Comparison of ENCODE assay signal across 8 cellular contexts in the genomic region with DNA sequence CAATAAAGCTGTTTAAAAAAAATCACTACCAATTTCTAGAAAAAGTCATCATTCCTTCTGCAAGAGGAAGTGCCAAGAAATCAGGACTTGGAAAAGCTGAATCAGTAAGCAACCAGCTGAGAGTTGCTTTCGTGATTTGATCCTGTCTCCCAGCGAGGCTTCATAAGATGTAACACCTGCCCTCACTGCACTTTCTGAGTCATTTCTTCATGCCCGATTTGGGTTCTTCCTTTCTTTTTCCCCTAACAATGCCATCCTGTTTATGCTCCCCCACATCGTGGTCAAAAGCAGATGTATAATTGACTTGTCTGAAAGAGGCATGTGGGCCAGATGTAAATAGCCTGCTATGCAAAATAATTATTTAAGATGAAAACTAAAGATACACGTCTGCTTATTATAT. TPM values are rescaled to one million over a fixed set of nuclear protein-coding genes. Genes with fewer than 3 reads are reported as not detected.
A peak's percentile ranks its signal among the peaks of the same experiment; 100 is the strongest.
DNase-seq lines count a peak whose midpoint lies in the region; ATAC-seq and TF ChIP-seq lines count a peak whose summit lies in the region.

No MANE protein-coding gene starts in this region.

- 0 out of 22 replicates have a peak overlapping the region, but pooled peaks of 1 of the 11 experiments have one; percentile 1 for H3K27ac ChIP-seq in BLaER1 treated with 17β-estradiol and CSF1 and Interleukin-3, amounts not matched to agents 10 nM and 100 nM

- H3K27ac Mint-ChIP-seq in IgD-negative memory B cell (peak overlapping the region; percentile 85 to 97 (median 92)), chondrocyte (ENCODE audit: unreplicated experiment) (no peak overlapping the region)

- H3K27me3 Mint-ChIP-seq in IgD-negative memory B cell, result no peaks in the 10 kb centered on the region
- H3K27me3 Mint-ChIP-seq in chondrocyte (ENCODE audit: low read depth), result no peaks in the 10 kb centered on the region

- peaks cover 0 to 72% (median under 1%) of the 10 kb centered on the region in 11 experiments; a peak in 13 of 22 replicates for H3K36me3 ChIP-seq in BLaER1 treated with 17β-estradiol and CSF1 and Interleukin-3, amounts not matched to agents 10 nM and 100 nM

- H3K9me3 Mint-ChIP-seq in IgD-negative memory B cell (peaks cover 0 to 3% (median 0%) of the 10 kb centered on the region in 3 donors), chondrocyte (ENCODE audit: low read depth) (no peaks in the 10 kb centered on the region)

- no peak overlapping the region for H3K4me3 ChIP-seq in BLaER1 treated with 17β-estradiol and CSF1 and Interleukin-3, amounts not matched to agents 10 nM and 100 nM

- DNase-seq in chondrocyte (ENCODE audit: low spot score) (no peak), islet precursor cell (no peak), activated gamma-delta T cell treated with Interleukin-2 at 50 U/mL for 16 hours (no peak), NCI-H187 treated with DMSO at 0.1 percent for 48 hours (lab: John Stamatoyannopoulos, UW) (no peak)

- H3K27me3 ChIP-seq in BLaER1 treated with 17β-estradiol and CSF1 and Interleukin-3, amounts not matched to agents 10 nM and 100 nM, result no peaks in the 10 kb centered on the region

- H3K4me1 Mint-ChIP-seq in IgD-negative memory B cell, result peaks cover 66 to 77% (median 68%) of the 10 kb centered on the region in 3 donors
- peaks cover 23% of the 10 kb centered on the region for H3K4me1 Mint-ChIP-seq in chondrocyte (ENCODE audit: low read depth)

- peaks cover 21 to 51% (median 31%) of the 10 kb centered on the region in 10 experiments for H3K4me1 ChIP-seq in BLaER1 treated with 17β-estradiol and CSF1 and Interleukin-3, amounts not matched to agents 10 nM and 100 nM

- peak overlapping the region; percentile 33 to 54 (median 47); a peak in 21 of 22 replicates for H3K4me2 ChIP-seq in BLaER1 treated with 17β-estradiol and CSF1 and Interleukin-3, amounts not matched to agents 10 nM and 100 nM

- H3K4me3 Mint-ChIP-seq in IgD-negative memory B cell (peak overlapping the region; percentile 35 to 91 (median 64)), chondrocyte (ENCODE audit: unreplicated experiment) (peak overlapping the region; percentile 24)

- peaks cover 6 to 17% (median 11%) of the 10 kb centered on the region in 11 experiments; a peak in 17 of 22 replicates for H3K9me3 ChIP-seq in BLaER1 treated with 17β-estradiol and CSF1 and Interleukin-3, amounts not matched to agents 10 nM and 100 nM (replicated peaks in 1 of 11)

- TF ChIP-seq CTCF in chondrocyte (IDR thresholded peaks at IDR 0.05), result no peak

- H3K36me3 Mint-ChIP-seq in IgD-negative memory B cell, result peaks cover 16% of the 10 kb centered on the region
- no peaks in the 10 kb centered on the region for H3K36me3 Mint-ChIP-seq in chondrocyte (ENCODE audit: low read depth)

- peaks cover 0 to 79% (median 0%) of the 10 kb centered on the region in 11 experiments; a peak in 5 of 22 replicates for H4K20me1 ChIP-seq in BLaER1 treated with 17β-estradiol and CSF1 and Interleukin-3, amounts not matched to agents 10 nM and 100 nM

- ATAC-seq in GM19467 (IDR thresholded peaks at IDR 0.05; ENCODE audit: unreplicated experiment) (peak; percentile 48), HG03139 (IDR thresholded peaks at IDR 0.05; ENCODE audit: unreplicated experiment) (no peak)

- H3K9ac ChIP-seq in BLaER1 treated with 17β-estradiol and CSF1 and Interleukin-3, amounts not matched to agents 10 nM and 100 nM, result no peak overlapping the region

RNA-seq across cellular contexts. Expression of a gene that starts 52.1 kb away (rescaled TPM):
- polyA plus RNA-seq in IgD-negative memory B cell, result 561 TPM
- 0.62 to 1.9 TPM (median 0.92 TPM) in 3 replicates for total RNA-seq in chondrocyte
